ENCODE assay signal across 10 cellular contexts in the genomic region with DNA sequence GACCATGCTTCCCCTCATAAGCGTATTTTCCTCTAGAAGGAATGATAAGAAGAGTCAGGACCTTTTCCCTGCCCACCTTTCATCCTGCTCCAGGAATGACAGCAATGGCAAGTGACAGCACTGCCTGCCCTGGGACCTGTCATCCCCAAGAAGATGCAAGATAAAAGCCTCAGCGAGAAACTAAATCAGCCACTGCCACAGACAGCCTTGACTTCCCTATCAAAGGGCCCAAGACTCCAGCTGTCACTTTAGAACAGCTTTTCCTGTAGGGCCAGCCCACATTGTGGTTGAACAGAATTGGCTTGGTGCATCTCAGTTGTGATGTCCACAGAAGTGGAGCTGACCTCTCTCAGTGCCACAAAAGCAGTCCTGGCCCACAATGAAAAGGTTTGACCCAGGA. TPM values are rescaled to one million over a fixed set of nuclear protein-coding genes. Genes with fewer than 3 reads are reported as not detected.
DNase-seq lines count a peak whose midpoint lies in the region; ATAC-seq and TF ChIP-seq lines count a peak whose summit lies in the region.
"Had no signal": no experiment of that assay in that cellular context is flagged by ENCODE, and none has a peak within 500 bp of the region (broad histone marks: within the 10 kb centered on the region; RNA-seq: fewer than 3 reads in every experiment).

No MANE protein-coding gene starts in this region.

- TF ChIP-seq CTCF in PC-9 (conservative IDR thresholded peaks at IDR 0.05) (no peak), epithelial cell of proximal tubule (conservative IDR thresholded peaks at IDR 0.05; ENCODE audit: low read depth, low read length) (no peak), sigmoid colon (IDR thresholded peaks at IDR 0.05) (no peak)

- no peak overlapping the region for H2AFZ ChIP-seq in PC-9

- H3K4me2 ChIP-seq in PC-9 = peak overlapping the region; percentile 98

- H3K4me3 ChIP-seq in PC-9 (peak overlapping the region; percentile 97), epithelial cell of proximal tubule (ENCODE audit: low read depth, low read length) (peak overlapping the region; percentile 100), sigmoid colon (peak overlapping the region; percentile 94 to 99 (median 94))

- peak; percentile 10 for TF ChIP-seq POLR2A in GM18505 (IDR thresholded peaks at IDR 0.05; ENCODE audit: borderline replicate concordance, extremely low read depth, insufficient read depth, insufficient read length)
- TF ChIP-seq POLR2A in sigmoid colon (IDR thresholded peaks at IDR 0.05) = no peak

- H3K36me3 ChIP-seq in PC-9 (ENCODE audit: low read depth) = no peaks in the 10 kb centered on the region; the same call in 1 of the 2 replicates
- peaks cover 0 to 2% (median under 1%) of the 10 kb centered on the region in 4 donors for H3K36me3 ChIP-seq in sigmoid colon

- BruUV-seq in PC-9 (replicated peaks; lab: Mats Ljungman, UMichigan) = no TSS peak

- H3K9me2 ChIP-seq in PC-9 (ENCODE audit: insufficient read depth) = no peaks in the 10 kb centered on the region

- H3F3A ChIP-seq in PC-9 (ENCODE audit: insufficient read depth, low read depth) = 0 out of 2 replicates have a peak, but pooled peaks cover 5% of the 10 kb centered on the region

- H3K79me2 ChIP-seq in PC-9 (ENCODE audit: low read depth) = peaks cover 52% of the 10 kb centered on the region

- H3K4me1 ChIP-seq in PC-9 (replicated peaks; ENCODE audit: insufficient read depth) = peaks cover 12% of the 10 kb centered on the region
- peaks cover 0 to 49% (median 42%) of the 10 kb centered on the region in 4 donors for H3K4me1 ChIP-seq in sigmoid colon

- intact Hi-C loops in PC-9 (cut with micrococcal nuclease; ENCODE audit: unreplicated experiment) = no loop called here
- intact Hi-C loops in sigmoid colon (cut with DNase I) = loop anchor here (5.0 to 10.0 kb wide), 2 partner anchors 75 to 278 kb away; partner anchors contain the start of gene FAM32A

- H3K9me3 ChIP-seq in PC-9 (ENCODE audit: insufficient read depth, low read depth) (no peaks in the 10 kb centered on the region), sigmoid colon (no peaks in the 10 kb centered on the region)

- DNase-seq in PC-9 (no peak), epithelial cell of proximal tubule (ENCODE audit: low read depth) (no peak), sigmoid colon (no peak), epidermal melanocyte (ENCODE audit: insufficient read length, low spot score) (no peak), SW480 (ENCODE audit: low spot score) (no peak), ureter (ENCODE audit: low spot score) (no peak)
- DNase-seq: stimulated activated naive CD4-positive, alpha-beta T cell had no signal

- CTCF ChIA-PET in PC-9 (lab: Charles Lee) = interaction anchor here (0.6 kb wide), 1 partner anchor 67 kb away, joined by 3 read pairs; no protein-coding TSS in a partner anchor

- H3K27ac ChIP-seq in PC-9 (no peak overlapping the region), sigmoid colon (peak overlapping the region; percentile 91 to 96 (median 95))

- H4K20me1 ChIP-seq in PC-9 (ENCODE audit: insufficient read depth) = peaks cover 8% of the 10 kb centered on the region; the same call in 1 of the 2 replicates

- H3K27me3 ChIP-seq in PC-9 (ENCODE audit: insufficient read depth, low read depth) (no peaks in the 10 kb centered on the region), sigmoid colon (no peaks in the 10 kb centered on the region)

- ATAC-seq in GM18505 (IDR thresholded peaks at IDR 0.05; ENCODE audit: unreplicated experiment) = no peak
- ATAC-seq in HG03457 (IDR thresholded peaks at IDR 0.05; ENCODE audit: unreplicated experiment) = no peak

- POLR2A ChIA-PET in PC-9 (lab: Charles Lee; ENCODE audit: unreplicated experiment) = interaction anchor here (0.6 kb wide), 1 partner anchor 76 kb away, joined by 3 read pairs; no protein-coding TSS in a partner anchor

- no peak for TF ChIP-seq EP300 in sigmoid colon (IDR thresholded peaks at IDR 0.05)

- 40 to 58% methylated on average over 2 of the region's 2 CpGs for WGBS in sigmoid colon, 2 donors

RNA-seq across cellular contexts. Expression of gene RAB8A, which starts 1.1 kb away (rescaled TPM):
- total RNA-seq in PC-9 (2021) (87.9 and 104 TPM in 2 replicates), epithelial cell of proximal tubule (62.4 and 103 TPM in 2 replicates), sigmoid colon (10 to 100 TPM; 32.8 to 43.9 (median 34.9) TPM), ureter (70.8 TPM)
- 100 to 1,000 TPM in 1 of 3 donors, 10 to 100 TPM in 2; 64.3 to 126 (median 79.4) TPM for polyA plus RNA-seq in sigmoid colon

RNA-seq across cellular contexts. Expression of gene HSH2D, which starts 30.7 kb away (rescaled TPM):
- total RNA-seq in PC-9 (2021) (10.9 and 13.7 TPM in 2 replicates), epithelial cell of proximal tubule (0.92 and 1.8 TPM in 2 replicates), sigmoid colon (1 to 10 TPM in 2 of 4 donors, not detected in 2; 2.5 to 3.3 TPM), ureter (10.6 TPM)
- 10 to 100 TPM; 14.4 to 40.0 (median 22.9) TPM for polyA plus RNA-seq in sigmoid colon
- total RNA-seq: dermis microvascular lymphatic vessel endothelial cell had no signal

RNA-seq across cellular contexts. Expression of gene TPM4, which starts 36.5 kb away (rescaled TPM):
- total RNA-seq in PC-9 (2021) (279 and 307 TPM in 2 replicates), epithelial cell of proximal tubule (965 and 968 TPM in 2 replicates), sigmoid colon (100 to 1,000 TPM; 222 to 826 (median 353) TPM), ureter (422 TPM)
- polyA plus RNA-seq in sigmoid colon = 100 to 1,000 TPM; 313 to 464 (median 374) TPM
